9 cellular contexts compared by ENCODE assay signal in genomic region chrX:9829308-9830267, GRCh38.
DNase-seq lines count a peak whose midpoint lies in the region; ATAC-seq lines count a peak whose summit lies in the region.
"Had no signal": no experiment of that assay in that cellular context is flagged by ENCODE, and none has a peak within 500 bp of the region (broad histone marks: within the 10 kb centered on the region; RNA-seq: fewer than 3 reads in every experiment).

No MANE protein-coding gene starts in this region.

- H3K9me3 Mint-ChIP-seq in activated naive CD8-positive, alpha-beta T cell treated with anti-CD3 and anti-CD28 coated beads, Interleukin-2, amount 50 U/mL, for 24 hours: no peaks in the 10 kb centered on the region

- no peak overlapping the region for H3K27ac Mint-ChIP-seq in activated naive CD8-positive, alpha-beta T cell treated with anti-CD3 and anti-CD28 coated beads, Interleukin-2, amount 50 U/mL, for 24 hours

- peak; percentile 91 for ATAC-seq in GM19351 (IDR thresholded peaks at IDR 0.05; ENCODE audit: unreplicated experiment)
- ATAC-seq in HG03159 (IDR thresholded peaks at IDR 0.05; ENCODE audit: unreplicated experiment): peak; percentile 82
- ATAC-seq in activated naive CD8-positive, alpha-beta T cell treated with anti-CD3 and anti-CD28 coated beads, Interleukin-2, amount 50 U/mL, for 24 hours: peak; percentile 79

- H3K36me3 Mint-ChIP-seq in activated naive CD8-positive, alpha-beta T cell treated with anti-CD3 and anti-CD28 coated beads, Interleukin-2, amount 50 U/mL, for 24 hours (ENCODE audit: low read depth): no peaks in the 10 kb centered on the region

- DNase-seq in 8988T (peak; percentile 48), NCI-H2196 treated with DMSO at 0.1 percent for 48 hours (lab: John Stamatoyannopoulos, UW; ENCODE audit: unreplicated experiment) (no peak), NOMO-1 treated with DMSO at 0.1 percent for 48 hours (lab: John Stamatoyannopoulos, UW; ENCODE audit: unreplicated experiment) (no peak), medulla oblongata (ENCODE audit: extremely low spot score) (no peak), GOT3 (lab: John Stamatoyannopoulos, UW) (no peak)
- DNase-seq in activated naive CD8-positive, alpha-beta T cell treated with anti-CD3 and anti-CD28 coated beads, Interleukin-2, amount 50 U/mL, for 24 hours: no peak
- DNase-seq: DND-41 had no signal

- peaks cover 16% of the 10 kb centered on the region for H3K27me3 Mint-ChIP-seq in activated naive CD8-positive, alpha-beta T cell treated with anti-CD3 and anti-CD28 coated beads, Interleukin-2, amount 50 U/mL, for 24 hours

- H3K4me1 Mint-ChIP-seq in activated naive CD8-positive, alpha-beta T cell treated with anti-CD3 and anti-CD28 coated beads, Interleukin-2, amount 50 U/mL, for 24 hours: peaks cover 4% of the 10 kb centered on the region

- no peak overlapping the region for H3K4me3 Mint-ChIP-seq in activated naive CD8-positive, alpha-beta T cell treated with anti-CD3 and anti-CD28 coated beads, Interleukin-2, amount 50 U/mL, for 24 hours
